ENCODE assay signal across 8 cellular contexts in genomic region chr4:1578968-1579833, GRCh38.
DNase-seq lines count a peak whose midpoint lies in the region; ATAC-seq and TF ChIP-seq lines count a peak whose summit lies in the region.

No MANE protein-coding gene starts in this region.

- H3K36me3 Mint-ChIP-seq in activated CD8-positive, alpha-beta T cell treated with anti-CD3 and anti-CD28 coated beads for 36 hours (ENCODE audit: low read depth) = no peaks in the 10 kb centered on the region

- in situ Hi-C loops in GM13976 (cut with MboI; ENCODE audit: low sequenced_read_pairs, unreplicated experiment) = no loop called here

- peak overlapping the region; percentile 70 for H3K4me2 ChIP-seq in mesendoderm (ENCODE audit: low read length)

- H3K23ac ChIP-seq in mesendoderm (ENCODE audit: low read length) = no peak overlapping the region

- POLR2A ChIA-PET in activated CD8-positive, alpha-beta T cell treated with anti-CD3 and anti-CD28 coated beads for 36 hours (lab: Charles Lee) = interaction anchor here (1.2 kb wide), 1 partner anchor 10 kb away, joined by 4 read pairs; no protein-coding TSS in a partner anchor

- CTCF ChIA-PET in activated CD8-positive, alpha-beta T cell treated with anti-CD3 and anti-CD28 coated beads for 36 hours (lab: Charles Lee) = interaction anchor here (0.7 to 1.0 kb wide), 2 partner anchors 11 to 159 kb away, joined by 3 read pairs; no protein-coding TSS in a partner anchor

- no peak overlapping the region for H4K5ac ChIP-seq in mesendoderm (ENCODE audit: low read length)

- peak overlapping the region; percentile 76 for H3K56ac ChIP-seq in mesendoderm (ENCODE audit: low read length)

- H3K79me1 ChIP-seq in mesendoderm (ENCODE audit: low read length) = no peaks in the 10 kb centered on the region

- no peak overlapping the region for H3K27ac ChIP-seq in mesendoderm (ENCODE audit: low read depth, low read length)

- TF ChIP-seq POLR2A in NB4 (IDR thresholded peaks at IDR 0.05; ENCODE audit: extremely low read depth, insufficient read length) = no peak

- H3K36me3 ChIP-seq in mesendoderm (ENCODE audit: control insufficient read depth, insufficient read depth, low read length) = no peaks in the 10 kb centered on the region

- H3K9me3 Mint-ChIP-seq in activated CD8-positive, alpha-beta T cell treated with anti-CD3 and anti-CD28 coated beads for 36 hours = no peaks in the 10 kb centered on the region

- H2BK120ac ChIP-seq in mesendoderm (ENCODE audit: low read depth, low read length) = no peak overlapping the region

- peaks cover 4% of the 10 kb centered on the region for H3K4me1 Mint-ChIP-seq in activated CD8-positive, alpha-beta T cell treated with anti-CD3 and anti-CD28 coated beads for 36 hours (ENCODE audit: low read depth)

- no peaks in the 10 kb centered on the region for H3K79me2 ChIP-seq in mesendoderm (ENCODE audit: control insufficient read depth, insufficient read depth, low read length)

- no peak overlapping the region for H2BK5ac ChIP-seq in mesendoderm (ENCODE audit: low read length)

- no peak overlapping the region for H3K4ac ChIP-seq in mesendoderm (ENCODE audit: low read depth, low read length)

- intact Hi-C loops in activated CD8-positive, alpha-beta T cell treated with anti-CD3 and anti-CD28 coated beads for 36 hours (cut with micrococcal nuclease) = no loop called here

- H3K4me3 Mint-ChIP-seq in activated CD8-positive, alpha-beta T cell treated with anti-CD3 and anti-CD28 coated beads for 36 hours = peak overlapping the region; percentile 67

- DNase-seq in GM13976 (ENCODE audit: low spot score) (peak; percentile 86), NB4 (ENCODE audit: low read depth) (peak; percentile 63), mesendoderm (peak; percentile 68), GF-D8 (lab: John Stamatoyannopoulos, UW) (no peak), COR-L47 (lab: John Stamatoyannopoulos, UW) (no peak)
- DNase-seq in activated CD8-positive, alpha-beta T cell treated with anti-CD3 and anti-CD28 coated beads for 36 hours = peak; percentile 87
- peak; percentile 70 for DNase-seq in effector CD8-positive, alpha-beta T cell (lab: John Stamatoyannopoulos, UW)
- DNase-seq in stimulated activated CD8-positive, alpha-beta memory T cell treated with anti-CD3 and anti-CD28 coated beads, Interleukin-2, amount 100 ng/mL, for 1 hour (ENCODE audit: low read depth in 2 of 2) = peak; percentile 39 to 66

- H4K8ac ChIP-seq in mesendoderm (ENCODE audit: low read depth, low read length) = no peak overlapping the region

- peak overlapping the region; percentile 66 for H3K27ac Mint-ChIP-seq in activated CD8-positive, alpha-beta T cell treated with anti-CD3 and anti-CD28 coated beads for 36 hours

- no peaks in the 10 kb centered on the region for H3K27me3 Mint-ChIP-seq in activated CD8-positive, alpha-beta T cell treated with anti-CD3 and anti-CD28 coated beads for 36 hours

- peak overlapping the region; percentile 77 for H3K18ac ChIP-seq in mesendoderm (ENCODE audit: low read length)

- ATAC-seq in activated CD8-positive, alpha-beta T cell treated with anti-CD3 and anti-CD28 coated beads for 36 hours = peak; percentile 60

- H2BK15ac ChIP-seq in mesendoderm (replicated peaks; ENCODE audit: low read depth) = no peak overlapping the region

- WGBS in mesendoderm (ENCODE audit: extremely low coverage, insufficient coverage, low lambda C conversion rate) = no CpG with 5 or more reads among the region's 90 CpGs

- peaks cover 3% of the 10 kb centered on the region for H3K4me1 ChIP-seq in mesendoderm (ENCODE audit: control insufficient read depth, low read depth, low read length)

- H3K4me3 ChIP-seq in NB4 (ENCODE audit: low read depth, low read length) (peak overlapping the region; percentile 53), mesendoderm (ENCODE audit: low read length) (no peak overlapping the region)

- H2AK5ac ChIP-seq in mesendoderm (ENCODE audit: low read length) = no peak overlapping the region

- H3K9ac ChIP-seq in mesendoderm (ENCODE audit: low read length) = peak overlapping the region; percentile 53

- peak; percentile 48 for TF ChIP-seq CTCF in GM13976 (IDR thresholded peaks at IDR 0.05; ENCODE audit: borderline replicate concordance, control extremely low read depth, extremely low read depth, insufficient read depth, missing control alignments)
- TF ChIP-seq CTCF in NB4 (IDR thresholded peaks at IDR 0.05; ENCODE audit: low read depth, low read length) = peak; percentile 30
- TF ChIP-seq CTCF in activated CD8-positive, alpha-beta T cell treated with anti-CD3 and anti-CD28 coated beads for 36 hours (IDR thresholded peaks at IDR 0.05) = peak; percentile 87

- H3K27me3 ChIP-seq in mesendoderm (ENCODE audit: insufficient read depth, low read length, poor library complexity) = no peaks in the 10 kb centered on the region

Comparison
In these comparisons a context has a peak if more than half of its experiments do, and no peak if none do; other contexts are left out.
1. DNase-seq: peak in GM13976 (single experiment), NB4 (single experiment), activated CD8-positive, alpha-beta T cell treated with anti-CD3 and anti-CD28 coated beads for 36 hours (single experiment), effector CD8-positive, alpha-beta T cell (single experiment), mesendoderm (single experiment) and stimulated activated CD8-positive, alpha-beta memory T cell treated with anti-CD3 and anti-CD28 coated beads, Interleukin-2, amount 100 ng/mL, for 1 hour (2 of 2); none in GF-D8 (single experiment) and COR-L47 (single experiment).
2. CTCF ChIP-seq: peak in every context shown above with its lines; median percentile 87 in activated CD8-positive, alpha-beta T cell treated with anti-CD3 and anti-CD28 coated beads for 36 hours; 48 in GM13976; 30 in NB4.